26 cellular contexts compared by ENCODE assay signal in genomic region chr15:89830622-89831021, GRCh38. TPM values are rescaled to one million over a fixed set of nuclear protein-coding genes. Genes with fewer than 3 reads are reported as not detected.
"Had no signal": no experiment of that assay in that cellular context is flagged by ENCODE, and none has a peak within 500 bp of the region (broad histone marks: within the 10 kb centered on the region; RNA-seq: fewer than 3 reads in every experiment).

No MANE protein-coding gene starts in this region.

- H3K9me3 ChIP-seq: adrenal gland had no signal

- ATAC-seq: activated T-cell treated with anti-CD3 and anti-CD28 coated beads, Interleukin-2, amount 50 U/mL, for 4 hours; WTC11 had no signal

- H3K27me3 ChIP-seq: adrenal gland had no signal

- H3K4me3 Mint-ChIP-seq: activated CD4-positive, alpha-beta memory T cell treated with anti-CD3 and anti-CD28 coated beads for 36 hours; activated naive CD4-positive, alpha-beta T cell treated with anti-CD3 and anti-CD28 coated beads for 36 hours; activated naive CD8-positive, alpha-beta T cell; activated T-cell treated with anti-CD3 and anti-CD28 coated beads, Interleukin-2, amount 50 U/mL, for 4 hours; T-helper 1 cell treated with Interleukin-12 subunit alpha and Interleukin-12 subunit beta and Interleukin-4 antibody, amounts not matched to agents 30 μg/mL and 1 μg/mL, for 36 hours; WTC11 had no signal

- H3K9me3 Mint-ChIP-seq: activated CD4-positive, alpha-beta memory T cell treated with anti-CD3 and anti-CD28 coated beads for 36 hours; activated naive CD4-positive, alpha-beta T cell treated with anti-CD3 and anti-CD28 coated beads for 36 hours; activated T-cell treated with anti-CD3 and anti-CD28 coated beads, Interleukin-2, amount 50 U/mL, for 4 hours; T-helper 1 cell treated with Interleukin-12 subunit alpha and Interleukin-12 subunit beta and Interleukin-4 antibody, amounts not matched to agents 30 μg/mL and 1 μg/mL, for 36 hours; WTC11 had no signal

- H3K27ac Mint-ChIP-seq: activated CD4-positive, alpha-beta memory T cell treated with anti-CD3 and anti-CD28 coated beads for 36 hours; activated naive CD4-positive, alpha-beta T cell treated with anti-CD3 and anti-CD28 coated beads for 36 hours; activated naive CD8-positive, alpha-beta T cell; T-helper 1 cell treated with Interleukin-12 subunit alpha and Interleukin-12 subunit beta and Interleukin-4 antibody, amounts not matched to agents 30 μg/mL and 1 μg/mL, for 36 hours; WTC11 had no signal

- H3K27ac ChIP-seq: adrenal gland had no signal

- FAIRE-seq: RCC 7860 had no signal

- H3K4me3 ChIP-seq: adrenal gland had no signal

- DNase-seq: activated CD4-positive, alpha-beta memory T cell treated with anti-CD3 and anti-CD28 coated beads for 36 hours; activated CD4-positive, alpha-beta T cell treated with anti-CD3 and anti-CD28 coated beads for 48 hours; activated CD4-positive, CD25-positive, alpha-beta regulatory T cell treated with anti-CD3 and anti-CD28 coated beads, Interleukin-2, amount 50 U/mL, for 72 hours; activated CD8-positive, alpha-beta memory T cell treated with anti-CD3 and anti-CD28 coated beads for 24 hours; activated gamma-delta T cell; activated naive CD4-positive, alpha-beta T cell treated with anti-CD3 and anti-CD28 coated beads for 36 hours; activated T-cell treated with anti-CD3 and anti-CD28 coated beads, Interleukin-2, amount 50 U/mL, for 4 hours; anterior cingulate cortex; caudate nucleus; KG1; NCI-H1092 treated with DMSO at 0.1 percent for 48 hours; NCI-H1417 treated with DMSO at 0.1 percent for 48 hours; NCI-H1694; NCI-H2029 treated with DMSO at 0.1 percent for 48 hours; NCI-H345; NCI-H510A; NCI-H526 treated with DMSO at 0.1 percent for 48 hours; NCI-H82; SHP77 treated with DMSO at 0.1 percent for 48 hours; T-helper 9 cell had no signal

- H3K27me3 Mint-ChIP-seq: activated CD4-positive, alpha-beta memory T cell treated with anti-CD3 and anti-CD28 coated beads for 36 hours; activated naive CD8-positive, alpha-beta T cell had no signal

RNA-seq across cellular contexts. Expression of gene ANPEP, which starts 16.0 kb away (rescaled TPM):
- total RNA-seq: activated naive CD4-positive, alpha-beta T cell treated with anti-CD3 and anti-CD28 coated beads for 36 hours; SK-MEL-5 had no signal

RNA-seq across cellular contexts. Expression of gene MESP2, which starts 54.5 kb away (rescaled TPM):
- total RNA-seq: activated CD4-positive, alpha-beta memory T cell treated with anti-CD3 and anti-CD28 coated beads for 36 hours; activated naive CD4-positive, alpha-beta T cell treated with anti-CD3 and anti-CD28 coated beads for 36 hours; activated T-cell treated with anti-CD3 and anti-CD28 coated beads, Interleukin-2, amount 50 U/mL, for 4 hours had no signal
